Comparison of ENCODE assay signal across 9 cellular contexts in the genomic region with DNA sequence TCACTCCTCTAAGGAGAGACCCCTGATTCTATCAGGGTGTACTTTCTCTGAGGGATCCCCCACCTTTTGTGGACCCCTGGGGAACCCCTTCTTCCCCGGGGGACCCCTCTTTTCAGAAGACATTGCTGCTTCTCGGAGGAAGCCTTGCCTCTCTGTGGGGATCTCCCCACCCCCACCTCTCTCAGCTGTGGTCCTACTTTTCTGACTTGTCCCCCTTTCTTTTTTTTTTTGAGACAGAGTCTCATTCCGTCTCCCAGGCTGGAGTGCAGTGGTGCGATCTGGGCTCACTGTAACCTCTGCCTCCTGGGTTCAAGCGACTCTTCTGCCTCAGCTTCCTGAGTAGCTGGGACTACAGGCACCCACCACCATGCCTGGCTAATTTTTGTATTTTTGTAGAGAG. TPM values are rescaled to one million over a fixed set of nuclear protein-coding genes. Genes with fewer than 3 reads are reported as not detected.
DNase-seq lines count a peak whose midpoint lies in the region; ATAC-seq lines count a peak whose summit lies in the region.
"Had no signal": no experiment of that assay in that cellular context is flagged by ENCODE, and none has a peak within 500 bp of the region (broad histone marks: within the 10 kb centered on the region; RNA-seq: fewer than 3 reads in every experiment).

No MANE protein-coding gene starts in this region.

- peaks cover 12% of the 10 kb centered on the region for H3K36me3 Mint-ChIP-seq in activated CD4-positive, alpha-beta T cell treated with anti-CD3 and anti-CD28 coated beads, Interleukin-2, amount 10 ng/mL, durations not matched to agents 24 days and 14 days (ENCODE audit: low read depth)
- peaks cover 36% of the 10 kb centered on the region for H3K36me3 Mint-ChIP-seq in activated CD8-positive, alpha-beta T cell treated with anti-CD3 and anti-CD28 coated beads, Interleukin-2, amount 10 ng/mL, durations not matched to agents 7 days and 5 days (ENCODE audit: low read depth)

- H3K27ac Mint-ChIP-seq in activated CD4-positive, alpha-beta T cell treated with anti-CD3 and anti-CD28 coated beads, Interleukin-2, amount 10 ng/mL, durations not matched to agents 24 days and 14 days: peak overlapping the region; percentile 91
- peak overlapping the region; percentile 91 for H3K27ac Mint-ChIP-seq in activated CD8-positive, alpha-beta T cell treated with anti-CD3 and anti-CD28 coated beads, Interleukin-2, amount 10 ng/mL, durations not matched to agents 7 days and 5 days

- H3K27ac ChIP-seq in iPS-20b (ENCODE audit: low read length): no peak overlapping the region
- H3K27ac ChIP-seq in stomach smooth muscle (ENCODE audit: low read length): no peak overlapping the region

- no peaks in the 10 kb centered on the region for H3K27me3 Mint-ChIP-seq in activated CD4-positive, alpha-beta T cell treated with anti-CD3 and anti-CD28 coated beads, Interleukin-2, amount 10 ng/mL, durations not matched to agents 24 days and 14 days
- no peaks in the 10 kb centered on the region for H3K27me3 Mint-ChIP-seq in activated CD8-positive, alpha-beta T cell treated with anti-CD3 and anti-CD28 coated beads, Interleukin-2, amount 10 ng/mL, durations not matched to agents 7 days and 5 days (ENCODE audit: low read depth)

- H3K27me3 ChIP-seq in iPS-20b (ENCODE audit: insufficient read depth, low read length) (peaks cover 7% of the 10 kb centered on the region; the same call in 1 of the 2 replicates), stomach smooth muscle (ENCODE audit: control insufficient read depth in 1 of 2, insufficient read depth in 2 of 2, low read length in 2 of 2) (no peaks in the 10 kb centered on the region)

- CTCF ChIA-PET in activated CD8-positive, alpha-beta T cell treated with anti-CD3 and anti-CD28 coated beads, Interleukin-2, amount 10 ng/mL, durations not matched to agents 7 days and 5 days (lab: Charles Lee): interaction anchor here (3.4 kb wide), 1 partner anchor 20 kb away, joined by 11 read pairs; no protein-coding TSS in a partner anchor

- no peak for ATAC-seq in activated CD8-positive, alpha-beta T cell treated with anti-CD3 and anti-CD28 coated beads, Interleukin-2, amount 10 ng/mL, durations not matched to agents 7 days and 5 days
- no peak for ATAC-seq in HG03175 (IDR thresholded peaks at IDR 0.05; ENCODE audit: unreplicated experiment)

- no peak for DNase-seq in activated CD4-positive, alpha-beta T cell treated with anti-CD3 and anti-CD28 coated beads, Interleukin-2, amount 10 ng/mL, durations not matched to agents 24 days and 14 days
- no peak for DNase-seq in activated CD4-positive, alpha-beta T cell treated with anti-CD3 and anti-CD28 coated beads for 1 hour
- no peak for DNase-seq in activated CD8-positive, alpha-beta T cell treated with anti-CD3 and anti-CD28 coated beads, Interleukin-2, amount 10 ng/mL, durations not matched to agents 7 days and 5 days
- no peak for DNase-seq in Kasumi-1 (lab: John Stamatoyannopoulos, UW)
- DNase-seq in NCI-H187 (lab: John Stamatoyannopoulos, UW): no peak
- DNase-seq: NCI-H1417 treated with DMSO at 0.1 percent for 48 hours had no signal

- H3K36me3 ChIP-seq in iPS-20b (ENCODE audit: insufficient read depth, low read depth, low read length): no peaks in the 10 kb centered on the region
- H3K36me3 ChIP-seq in stomach smooth muscle (ENCODE audit: control insufficient read depth in 2 of 2, insufficient read depth in 2 of 2, low read length in 2 of 2): no peaks in the 10 kb centered on the region

- H3K4me3 Mint-ChIP-seq in activated CD4-positive, alpha-beta T cell treated with anti-CD3 and anti-CD28 coated beads, Interleukin-2, amount 10 ng/mL, durations not matched to agents 24 days and 14 days: peak overlapping the region; percentile 94
- peak overlapping the region; percentile 84 for H3K4me3 Mint-ChIP-seq in activated CD8-positive, alpha-beta T cell treated with anti-CD3 and anti-CD28 coated beads, Interleukin-2, amount 10 ng/mL, durations not matched to agents 7 days and 5 days

- intact Hi-C loops in activated CD4-positive, alpha-beta T cell treated with anti-CD3 and anti-CD28 coated beads, Interleukin-2, amount 10 ng/mL, durations not matched to agents 24 days and 14 days (cut with micrococcal nuclease): no loop called here

- peaks cover 43% of the 10 kb centered on the region for H3K4me1 Mint-ChIP-seq in activated CD4-positive, alpha-beta T cell treated with anti-CD3 and anti-CD28 coated beads, Interleukin-2, amount 10 ng/mL, durations not matched to agents 24 days and 14 days
- H3K4me1 Mint-ChIP-seq in activated CD8-positive, alpha-beta T cell treated with anti-CD3 and anti-CD28 coated beads, Interleukin-2, amount 10 ng/mL, durations not matched to agents 7 days and 5 days (ENCODE audit: low read depth): peaks cover 57% of the 10 kb centered on the region

- H3K9ac ChIP-seq in iPS-20b (ENCODE audit: low read depth, low read length) (peak overlapping the region; percentile 95; the same call in 1 of the 2 replicates), stomach smooth muscle (ENCODE audit: low read length in 2 of 2) (peak overlapping the region; percentile 84 to 85)

- no peaks in the 10 kb centered on the region for H3K9me3 Mint-ChIP-seq in activated CD4-positive, alpha-beta T cell treated with anti-CD3 and anti-CD28 coated beads, Interleukin-2, amount 10 ng/mL, durations not matched to agents 24 days and 14 days
- H3K9me3 Mint-ChIP-seq in activated CD8-positive, alpha-beta T cell treated with anti-CD3 and anti-CD28 coated beads, Interleukin-2, amount 10 ng/mL, durations not matched to agents 7 days and 5 days (ENCODE audit: insufficient read depth): no peaks in the 10 kb centered on the region

- H3K4me1 ChIP-seq in iPS-20b (ENCODE audit: insufficient read depth, low read length) (peaks cover 16% of the 10 kb centered on the region), stomach smooth muscle (ENCODE audit: control insufficient read depth, insufficient read depth, low read length) (peaks cover 21% of the 10 kb centered on the region)

- POLR2A ChIA-PET in activated CD8-positive, alpha-beta T cell treated with anti-CD3 and anti-CD28 coated beads, Interleukin-2, amount 10 ng/mL, durations not matched to agents 7 days and 5 days (lab: Charles Lee): no interaction called here

- H3K9me3 ChIP-seq in iPS-20b (ENCODE audit: insufficient read depth, low read depth, low read length) (no peaks in the 10 kb centered on the region), stomach smooth muscle (ENCODE audit: control insufficient read depth in 2 of 2, low read length in 2 of 2) (no peaks in the 10 kb centered on the region)

- H3K4me3 ChIP-seq in iPS-20b (ENCODE audit: low read length): peak overlapping the region; percentile 90; the same call in 1 of the 2 replicates
- peak overlapping the region in 1 of 2 donors; percentile 82 for H3K4me3 ChIP-seq in stomach smooth muscle (ENCODE audit: low read length in 2 of 2)

RNA-seq across cellular contexts. Expression of a gene that starts 18.4 kb away (rescaled TPM):
- 134 and 135 TPM in 2 replicates for total RNA-seq in activated CD4-positive, alpha-beta T cell treated with anti-CD3 and anti-CD28 coated beads, Interleukin-2, amount 10 ng/mL, durations not matched to agents 24 days and 14 days
- total RNA-seq in activated CD8-positive, alpha-beta T cell treated with anti-CD3 and anti-CD28 coated beads, Interleukin-2, amount 10 ng/mL, durations not matched to agents 7 days and 5 days: 100 to 1,000 TPM; 180 TPM
